Comparison of ENCODE assay signal across 9 cellular contexts in the genomic region with DNA sequence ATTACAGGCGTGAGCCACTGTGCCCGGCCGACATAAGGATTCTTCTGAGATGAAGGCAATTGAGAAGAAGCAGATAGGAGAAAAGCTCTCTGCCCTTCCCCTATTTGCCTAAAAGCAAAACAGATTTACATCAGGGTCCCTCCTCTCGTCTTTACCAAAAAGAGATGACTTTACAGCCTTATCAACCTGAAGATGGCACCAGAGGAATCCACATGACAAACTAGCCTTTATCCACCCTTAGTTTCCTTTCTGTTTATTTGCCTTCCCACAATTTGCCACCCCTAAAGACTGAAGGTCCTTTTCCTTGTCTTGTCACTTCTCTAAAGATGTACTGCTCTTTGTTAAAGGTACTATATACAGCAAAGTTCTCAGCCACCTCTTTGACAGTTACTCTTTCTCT.
DNase-seq lines count a peak whose midpoint lies in the region; ATAC-seq, FAIRE-seq and TF ChIP-seq lines count a peak whose summit lies in the region.
"Had no signal": no experiment of that assay in that cellular context is flagged by ENCODE, and none has a peak within 500 bp of the region (broad histone marks: within the 10 kb centered on the region; RNA-seq: fewer than 3 reads in every experiment).

No MANE protein-coding gene starts in this region.

- H3K4me1 Mint-ChIP-seq in naive thymus-derived CD4-positive, alpha-beta T cell, result peaks cover 7 to 24% (median 14%) of the 10 kb centered on the region in 7 donors
- no peaks in the 10 kb centered on the region for H3K4me1 Mint-ChIP-seq in natural killer cell treated with Interleukin-12 subunit alpha and Interleukin-12 subunit beta and Interleukin-15 and Interleukin-18, amount 100 ng/mL, for 72 hours (ENCODE audit: low read depth in 2 of 2)

- intact Hi-C loops in OCI-LY7 (cut with micrococcal nuclease; ENCODE audit: unreplicated experiment), result no loop called here
- intact Hi-C loops in naive thymus-derived CD4-positive, alpha-beta T cell (cut with micrococcal nuclease), result loop anchor here (1.0 to 2.0 kb wide), 2 partner anchors 71 to 72 kb away; no protein-coding TSS in a partner anchor

- H3K36me3 ChIP-seq in BJ (ENCODE audit: control insufficient read depth, insufficient read depth, low read length) (no peaks in the 10 kb centered on the region), OCI-LY7 (ENCODE audit: insufficient read depth, low read length) (no peaks in the 10 kb centered on the region)
- no peaks in the 10 kb centered on the region for H3K36me3 ChIP-seq in naive thymus-derived CD4-positive, alpha-beta T cell (ENCODE audit: control insufficient read depth in 2 of 3, insufficient read depth in 3 of 3, low read length in 3 of 3)
- H3K36me3 ChIP-seq: SJSA1 had no signal

- TF ChIP-seq CTCF in BJ (IDR thresholded peaks at IDR 0.05; ENCODE audit: insufficient read depth, low read depth, low read length) (0 out of 2 replicates have a peak, but pooled peaks have one; percentile 10), OCI-LY7 (conservative IDR thresholded peaks at IDR 0.05; ENCODE audit: low read length) (peak; percentile 51)

- H3K27me3 Mint-ChIP-seq in naive thymus-derived CD4-positive, alpha-beta T cell, result no peaks in the 10 kb centered on the region
- peaks cover 4 to 21% of the 10 kb centered on the region in 2 donors for H3K27me3 Mint-ChIP-seq in natural killer cell treated with Interleukin-12 subunit alpha and Interleukin-12 subunit beta and Interleukin-15 and Interleukin-18, amount 100 ng/mL, for 72 hours

- H3K27ac ChIP-seq in OCI-LY7 (ENCODE audit: low read depth, low read length, poor library complexity, severe bottlenecking), result no peak overlapping the region
- no peak overlapping the region for H3K27ac ChIP-seq in naive thymus-derived CD4-positive, alpha-beta T cell (ENCODE audit: low read depth, low read length)
- H3K27ac ChIP-seq: SJSA1 had no signal

- H3K4me1 ChIP-seq in OCI-LY7 (ENCODE audit: insufficient read depth, low read length, poor library complexity, severe bottlenecking), result peaks cover 16% of the 10 kb centered on the region
- peaks cover 0 to under 1% of the 10 kb centered on the region in 2 donors for H3K4me1 ChIP-seq in naive thymus-derived CD4-positive, alpha-beta T cell (ENCODE audit: control insufficient read depth in 2 of 2, insufficient read depth in 2 of 2, low read length in 2 of 2)

- peaks cover 0 to 10% (median 0%) of the 10 kb centered on the region in 11 donors for H3K9me3 Mint-ChIP-seq in naive thymus-derived CD4-positive, alpha-beta T cell
- H3K9me3 Mint-ChIP-seq in natural killer cell treated with Interleukin-12 subunit alpha and Interleukin-12 subunit beta and Interleukin-15 and Interleukin-18, amount 100 ng/mL, for 72 hours, result no peaks in the 10 kb centered on the region

- no peak for ATAC-seq in naive thymus-derived CD4-positive, alpha-beta T cell
- ATAC-seq in natural killer cell treated with Interleukin-12 subunit alpha and Interleukin-12 subunit beta and Interleukin-15 and Interleukin-18, amount 100 ng/mL, for 72 hours, result no peak

- H3K9me3 ChIP-seq in OCI-LY7 (ENCODE audit: low read length), result 0 out of 2 replicates have a peak, but pooled peaks cover 5% of the 10 kb centered on the region
- no peaks in the 10 kb centered on the region for H3K9me3 ChIP-seq in naive thymus-derived CD4-positive, alpha-beta T cell (ENCODE audit: control insufficient read depth in 2 of 3, low read length in 3 of 3)
- H3K9me3 ChIP-seq: SJSA1 had no signal

- FAIRE-seq in GM19239 (lab: Jason Lieb, UNC) (peak; percentile 78), GM12892 (lab: Jason Lieb, UNC) (no peak)

- no peaks in the 10 kb centered on the region for H3K9me2 ChIP-seq in OCI-LY7 (ENCODE audit: insufficient read depth, low read length)

- no peak overlapping the region for H3K4me3 Mint-ChIP-seq in naive thymus-derived CD4-positive, alpha-beta T cell
- no peak overlapping the region for H3K4me3 Mint-ChIP-seq in natural killer cell treated with Interleukin-12 subunit alpha and Interleukin-12 subunit beta and Interleukin-15 and Interleukin-18, amount 100 ng/mL, for 72 hours

- DNase-seq in BJ (ENCODE audit: low read depth) (no peak), GM19239 (ENCODE audit: insufficient read length, low spot score) (no peak), OCI-LY7 (ENCODE audit: low spot score) (peak; percentile 36), iPS-NIHi7 (ENCODE audit: extremely low spot score) (peak; percentile 41), GM12892 (ENCODE audit: insufficient read length) (no peak)
- DNase-seq in effector CD8-positive, alpha-beta T cell (lab: John Stamatoyannopoulos, UW), result no peak
- no peak for DNase-seq in naive thymus-derived CD4-positive, alpha-beta T cell
- DNase-seq in natural killer cell treated with Interleukin-12 subunit alpha and Interleukin-12 subunit beta and Interleukin-15 and Interleukin-18, amount 100 ng/mL, for 72 hours (ENCODE audit: low spot score), result no peak

- CTCF ChIA-PET in BJ (lab: Yijun Ruan, JAX) (interaction anchor here (1.0 to 1.5 kb wide), 2 partner anchors 10 to 70 kb away, joined by 3 to 4 read pairs; no protein-coding TSS in a partner anchor), OCI-LY7 (lab: Charles Lee; ENCODE audit: unreplicated experiment) (no interaction called here)
- CTCF ChIA-PET in naive thymus-derived CD4-positive, alpha-beta T cell (lab: Charles Lee), result interaction anchor here (0.6 to 4.4 kb wide), 7 partner anchors 8 to 472 kb away, joined by 3 to 21 read pairs (median 3); no protein-coding TSS in a partner anchor

- H3K27me3 ChIP-seq in BJ (ENCODE audit: control insufficient read depth, insufficient read depth, low read length), result no peaks in the 10 kb centered on the region; the same call in 1 of the 2 replicates
- H3K27me3 ChIP-seq in naive thymus-derived CD4-positive, alpha-beta T cell (ENCODE audit: control insufficient read depth in 2 of 2, insufficient read depth in 2 of 2, low read length in 2 of 2), result no peaks in the 10 kb centered on the region
- H3K27me3 ChIP-seq: SJSA1 had no signal

- H3K36me3 Mint-ChIP-seq in naive thymus-derived CD4-positive, alpha-beta T cell, result peaks cover 14 to 28% (median 25%) of the 10 kb centered on the region in 5 donors
- no peaks in the 10 kb centered on the region for H3K36me3 Mint-ChIP-seq in natural killer cell treated with Interleukin-12 subunit alpha and Interleukin-12 subunit beta and Interleukin-15 and Interleukin-18, amount 100 ng/mL, for 72 hours

- no peak overlapping the region for H2AFZ ChIP-seq in OCI-LY7 (ENCODE audit: low read length)

- TF ChIP-seq POLR2A in GM12892 (IDR thresholded peaks at IDR 0.05; ENCODE audit: low read depth, low read length), result no peak

- H4K20me1 ChIP-seq in OCI-LY7 (ENCODE audit: insufficient read depth, low read length), result no peaks in the 10 kb centered on the region

- no peak overlapping the region for H3K4me3 ChIP-seq in BJ (ENCODE audit: low read depth, low read length)
- no peak overlapping the region for H3K4me3 ChIP-seq in OCI-LY7 (ENCODE audit: low read depth, low read length, poor library complexity, severe bottlenecking)
- no peak overlapping the region for H3K4me3 ChIP-seq in naive thymus-derived CD4-positive, alpha-beta T cell (ENCODE audit: low read length)
- H3K4me3 ChIP-seq: SJSA1 had no signal

- H3K4me2 ChIP-seq in OCI-LY7 (ENCODE audit: low read length), result no peak overlapping the region; the same call in 1 of the 2 replicates

- POLR2A ChIA-PET in BJ (lab: Charles Lee) (no interaction called here), OCI-LY7 (lab: Charles Lee) (interaction anchor here (1.3 kb wide), 1 partner anchor 15 kb away, joined by 3 read pairs; no protein-coding TSS in a partner anchor)
- POLR2A ChIA-PET in naive thymus-derived CD4-positive, alpha-beta T cell (lab: Charles Lee), result interaction anchor here (0.7 to 1.1 kb wide), 3 partner anchors 10 to 74 kb away, joined by 3 to 4 read pairs (median 3); no protein-coding TSS in a partner anchor

- no peaks in the 10 kb centered on the region for H3K79me2 ChIP-seq in OCI-LY7 (ENCODE audit: insufficient read depth, low read depth, low read length)

- peak overlapping the region in 2 of 9 donors; percentile 26 to 28 for H3K27ac Mint-ChIP-seq in naive thymus-derived CD4-positive, alpha-beta T cell
- H3K27ac Mint-ChIP-seq in natural killer cell treated with Interleukin-12 subunit alpha and Interleukin-12 subunit beta and Interleukin-15 and Interleukin-18, amount 100 ng/mL, for 72 hours, result no peak overlapping the region

- no TSS peak for BruUV-seq in OCI-LY7 (replicated peaks; lab: Mats Ljungman, UMichigan)

Comparison
In these comparisons a context has a peak if more than half of its experiments do, and no peak if none do; other contexts are left out.
1. DNase-seq: peak in OCI-LY7 (single experiment) and iPS-NIHi7 (single experiment); none in BJ (single experiment), GM19239 (single experiment), GM12892 (single experiment), effector CD8-positive, alpha-beta T cell (single experiment), naive thymus-derived CD4-positive, alpha-beta T cell (0 of 9) and natural killer cell treated with Interleukin-12 subunit alpha and Interleukin-12 subunit beta and Interleukin-15 and Interleukin-18, amount 100 ng/mL, for 72 hours (single experiment).